ENCODE assay signal across 17 cellular contexts in the genomic region with DNA sequence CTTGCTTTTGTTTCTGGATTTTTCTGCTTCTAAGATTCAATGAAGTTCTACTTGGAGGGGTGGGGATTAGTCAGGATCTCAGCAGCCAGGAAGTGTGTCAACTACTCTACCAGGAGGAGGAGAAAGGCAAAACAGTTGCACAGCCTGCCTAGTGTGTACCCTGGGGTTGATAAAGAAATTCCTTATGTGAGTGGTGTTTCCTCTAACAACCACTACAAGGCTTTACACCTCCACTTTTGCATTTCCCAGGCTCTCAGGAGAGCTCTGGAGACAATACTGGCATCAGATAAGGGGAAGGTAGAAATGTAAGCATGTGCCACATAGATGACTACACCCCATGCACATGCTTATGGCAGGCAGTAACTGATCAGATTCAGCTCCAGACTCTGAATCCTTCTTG.
A peak's percentile ranks its signal among the peaks of the same experiment; 100 is the strongest.
DNase-seq lines count a peak whose midpoint lies in the region; ATAC-seq, FAIRE-seq and TF ChIP-seq lines count a peak whose summit lies in the region.
"Had no signal": no experiment of that assay in that cellular context is flagged by ENCODE, and none has a peak within 500 bp of the region (broad histone marks: within the 10 kb centered on the region; RNA-seq: fewer than 3 reads in every experiment).

No MANE protein-coding gene starts in this region.

- H3K9me3 ChIP-seq in lower lobe of right lung (no peaks in the 10 kb centered on the region), small intestine (ENCODE audit: control insufficient read depth, low read depth) (no peaks in the 10 kb centered on the region)
- H3K9me3 ChIP-seq: BLaER1 had no signal

- no peak for FAIRE-seq in small intestine (lab: Jason Lieb, UNC)
- FAIRE-seq: GM19239 had no signal

- H3K27ac ChIP-seq in lower lobe of right lung (no peak overlapping the region), small intestine (ENCODE audit: low read depth in 1 of 2, low read length in 1 of 2) (no peak overlapping the region)
- H3K27ac ChIP-seq: BLaER1, HL-60 had no signal

- ATAC-seq in lower lobe of right lung (peak; percentile 82 to 94), HG02678 (IDR thresholded peaks at IDR 0.05; ENCODE audit: unreplicated experiment) (no peak), HG02610 (IDR thresholded peaks at IDR 0.05; ENCODE audit: unreplicated experiment) (no peak)

- no peaks in the 10 kb centered on the region for H3K36me3 ChIP-seq in lower lobe of right lung
- no peaks in the 10 kb centered on the region for H3K36me3 ChIP-seq in small intestine (ENCODE audit: control insufficient read depth in 2 of 2, insufficient read depth in 2 of 2, low read length in 2 of 2)
- H3K36me3 ChIP-seq: BLaER1 had no signal

- intact Hi-C loops in lower lobe of right lung (cut with DNase I), result no loop called here

- no peaks in the 10 kb centered on the region for H3K27me3 ChIP-seq in lower lobe of right lung (ENCODE audit: low read depth)
- no peaks in the 10 kb centered on the region for H3K27me3 ChIP-seq in small intestine (ENCODE audit: control insufficient read depth in 2 of 2, insufficient read depth in 2 of 2, low read length in 2 of 2)
- H3K27me3 ChIP-seq: BLaER1 had no signal

- DNase-seq in NCI-H82 (lab: John Stamatoyannopoulos, UW), result peak; percentile 20
- no peak for DNase-seq in NCI-H82 treated with DMSO at 0.1 percent for 48 hours (lab: John Stamatoyannopoulos, UW; ENCODE audit: unreplicated experiment)
- DNase-seq in lower lobe of right lung, result no peak
- peak; percentile 8 for DNase-seq in small intestine
- no peak for DNase-seq in kidney glomerular epithelial cell (lab: John Stamatoyannopoulos, UW)
- DNase-seq: 8988T; AML-193; CD8-positive, alpha-beta memory T cell; DMS53; GF-D8; HCEC 1CT; HFFc6 had no signal

- H3K4me1 ChIP-seq in lower lobe of right lung (no peaks in the 10 kb centered on the region), small intestine (ENCODE audit: control insufficient read depth in 2 of 2, insufficient read depth in 1 of 2, low read depth in 1 of 2, low read length in 1 of 2) (peaks cover 0 to 1% of the 10 kb centered on the region in 2 donors)
- H3K4me1 ChIP-seq: BLaER1 had no signal

- H3K4me3 ChIP-seq in lower lobe of right lung, result no peak overlapping the region
- no peak overlapping the region for H3K4me3 ChIP-seq in small intestine (ENCODE audit: low read depth in 1 of 2, low read length in 2 of 2)
- H3K4me3 ChIP-seq: BLaER1 had no signal

- no peak for TF ChIP-seq CTCF in lower lobe of right lung (IDR thresholded peaks at IDR 0.05)

Comparison
In these comparisons a context has a peak if more than half of its experiments do, and no peak if none do; other contexts are left out.
1. DNase-seq: peak in NCI-H82 (single experiment) and small intestine (single experiment); none in NCI-H82 treated with DMSO at 0.1 percent for 48 hours (single experiment), lower lobe of right lung (single experiment) and kidney glomerular epithelial cell (single experiment).
2. ATAC-seq: peak in lower lobe of right lung (2 of 2); none in HG02678 (single experiment) and HG02610 (single experiment).